Comparison of ENCODE assay signal across 8 cellular contexts in genomic region chr3:183698760-183699159, GRCh38. TPM values are rescaled to one million over a fixed set of nuclear protein-coding genes. Genes with fewer than 3 reads are reported as not detected.
A peak's percentile ranks its signal among the peaks of the same experiment; 100 is the strongest.
DNase-seq lines count a peak whose midpoint lies in the region; ATAC-seq, FAIRE-seq and TF ChIP-seq lines count a peak whose summit lies in the region.

No MANE protein-coding gene starts in this region.

- H3K27me3 Mint-ChIP-seq in activated B cell treated with CpG ODN at 0.5 μM for 24 hours (no peaks in the 10 kb centered on the region), progenitor cell of endocrine pancreas (no peaks in the 10 kb centered on the region)

- H3K9me3 Mint-ChIP-seq in activated B cell treated with CpG ODN at 0.5 μM for 24 hours (no peaks in the 10 kb centered on the region), progenitor cell of endocrine pancreas (ENCODE audit: low read depth) (no peaks in the 10 kb centered on the region)

- intact Hi-C loops in activated B cell treated with CpG ODN at 0.5 μM for 24 hours (cut with micrococcal nuclease) = loop anchor here (1.0 to 5.0 kb wide), 2 partner anchors 106 to 143 kb away; partner anchors contain the start of gene KLHL6

- no peak for FAIRE-seq in GM12891 (lab: Jason Lieb, UNC)

- ATAC-seq in activated B cell treated with CpG ODN at 0.5 μM for 24 hours (ENCODE audit: low read depth) = peak; percentile 38
- ATAC-seq in GM21723 (IDR thresholded peaks at IDR 0.05; ENCODE audit: unreplicated experiment) = no peak

- H3K36me3 Mint-ChIP-seq in activated B cell treated with CpG ODN at 0.5 μM for 24 hours (ENCODE audit: low read depth) (peaks cover 4% of the 10 kb centered on the region), progenitor cell of endocrine pancreas (ENCODE audit: insufficient read depth) (peaks cover 4% of the 10 kb centered on the region)

- H3K27ac Mint-ChIP-seq in activated B cell treated with CpG ODN at 0.5 μM for 24 hours = peak overlapping the region; percentile 83
- H3K27ac Mint-ChIP-seq in progenitor cell of endocrine pancreas = peak overlapping the region; percentile 87

- no peak for TF ChIP-seq CTCF in activated B cell treated with CpG ODN at 0.5 μM for 24 hours (IDR thresholded peaks at IDR 0.05)
- no peak for TF ChIP-seq CTCF in progenitor cell of endocrine pancreas (IDR thresholded peaks at IDR 0.05; ENCODE audit: unreplicated experiment)

- DNase-seq in ELF-1 (ENCODE audit: low read depth, low spot score) (peak; percentile 21), LHCN-M2 (ENCODE audit: low read depth) (peak; percentile 23), activated B cell treated with CpG ODN at 0.5 μM for 24 hours (no peak), globus pallidus (ENCODE audit: low spot score) (peak; percentile 60), progenitor cell of endocrine pancreas (ENCODE audit: low spot score, unreplicated experiment) (no peak), NCI-H2029 treated with DMSO at 0.1 percent for 48 hours (lab: John Stamatoyannopoulos, UW) (no peak), GM12891 (ENCODE audit: insufficient read length, low spot score) (no peak)

- CTCF ChIA-PET in activated B cell treated with CpG ODN at 0.5 μM for 24 hours (lab: Charles Lee) = no interaction called here

- POLR2A ChIA-PET in activated B cell treated with CpG ODN at 0.5 μM for 24 hours (lab: Charles Lee) = interaction anchor here (0.6 to 2.1 kb wide), 2 partner anchors 63 to 231 kb away, joined by 3 to 39 read pairs; partner anchors contain the start of gene KLHL24

- H3K4me1 Mint-ChIP-seq in activated B cell treated with CpG ODN at 0.5 μM for 24 hours (peaks cover 37% of the 10 kb centered on the region), progenitor cell of endocrine pancreas (ENCODE audit: low read depth) (peaks cover 27% of the 10 kb centered on the region)

- TF ChIP-seq POLR2A in GM12891 (IDR thresholded peaks at IDR 0.05; ENCODE audit: low read depth, low read length) = no peak

- peak overlapping the region; percentile 91 for H3K4me3 Mint-ChIP-seq in activated B cell treated with CpG ODN at 0.5 μM for 24 hours
- peak overlapping the region; percentile 78 for H3K4me3 Mint-ChIP-seq in progenitor cell of endocrine pancreas (ENCODE audit: low read depth)

TF ChIP-seq in GM12891, 5 proteins besides CTCF, POLR2A, EP300 and RAD21:
- TF ChIP-seq POLR2AphosphoS5 (IDR thresholded peaks at IDR 0.05; ENCODE audit: low read depth, low read length) (no peak), POU2F2 (IDR thresholded peaks at IDR 0.05; ENCODE audit: low read depth, low read length) (no peak), PAX5 (IDR thresholded peaks at IDR 0.05; ENCODE audit: insufficient read depth, low read length, severe bottlenecking) (no peak), TAF1 (IDR thresholded peaks at IDR 0.05; ENCODE audit: low read depth, low read length) (no peak), SPI1 (IDR thresholded peaks at IDR 0.05; ENCODE audit: low read depth, low read length) (no peak)
TF ChIP-seq in GM12891: peak in this region for 0.

RNA-seq across cellular contexts. Expression of gene YEATS2, which starts 1.2 kb away (rescaled TPM):
- total RNA-seq in LHCN-M2 (2014; rRNA removed) (28.3 and 29.2 TPM in 2 replicates), activated B cell treated with CpG ODN at 0.5 μM for 24 hours (24.0 and 26.2 TPM in 2 replicates), progenitor cell of endocrine pancreas (63.9 and 68.4 TPM in 2 replicates)
- polyA plus RNA-seq in LHCN-M2 (2012) = 13.7 TPM
- polyA plus RNA-seq in GM12891 (2012; ENCODE audit: low read depth, missing spikeins) = 16.0 TPM

Comparison
In these comparisons a context has a peak if more than half of its experiments do, and no peak if none do; other contexts are left out.
1. DNase-seq: peak in ELF-1 (single experiment), LHCN-M2 (single experiment) and globus pallidus (single experiment); none in activated B cell treated with CpG ODN at 0.5 μM for 24 hours (single experiment), progenitor cell of endocrine pancreas (single experiment), NCI-H2029 treated with DMSO at 0.1 percent for 48 hours (single experiment) and GM12891 (single experiment).